ENCODE assay signal across 31 cellular contexts in genomic region chr4:91454111-91454510, GRCh38.
"Had no signal": no experiment of that assay in that cellular context is flagged by ENCODE, and none has a peak within 500 bp of the region (broad histone marks: within the 10 kb centered on the region; RNA-seq: fewer than 3 reads in every experiment).

No MANE protein-coding gene starts in this region.

- H3K4me1 Mint-ChIP-seq: activated B cell treated with CpG ODN at 0.5 μM for 24 hours; activated T-helper 17 cell treated with anti-CD3 and anti-CD28 coated beads, Interleukin-2, amount 50 U/mL, for 72 hours; central memory CD8-positive, alpha-beta T cell had no signal

- ATAC-seq: activated CD4-positive, CD25-positive, alpha-beta regulatory T cell treated with anti-CD3 and anti-CD28 coated beads, Interleukin-2, amount 50 U/mL, for 24 hours; activated CD8-positive, alpha-beta T cell treated with anti-CD3 and anti-CD28 coated beads for 36 hours; activated T-cell treated with anti-CD3 and anti-CD28 coated beads, Interleukin-2, amount 50 U/mL, for 4 hours; activated T-helper 17 cell treated with anti-CD3 and anti-CD28 coated beads, Interleukin-2, amount 50 U/mL, for 72 hours; gastroesophageal sphincter had no signal

- H3K36me3 Mint-ChIP-seq: activated naive CD8-positive, alpha-beta T cell had no signal

- DNase-seq: activated B cell treated with CpG ODN at 0.5 μM for 24 hours; activated CD4-positive, alpha-beta T cell treated with anti-CD3 and anti-CD28 coated beads for 48 hours; activated CD4-positive, alpha-beta T cell treated with anti-CD3 and anti-CD28 coated beads, Interleukin-2, amount 50 U/mL, for 1 hour; activated CD4-positive, alpha-beta T cell treated with anti-CD3 and anti-CD28 coated beads, Interleukin-2, amount 50 U/mL, for 48 hours; activated CD8-positive, alpha-beta memory T cell treated with anti-CD3 and anti-CD28 coated beads for 24 hours; activated CD8-positive, alpha-beta T cell treated with anti-CD3 and anti-CD28 coated beads for 36 hours; activated effector memory CD4-positive, alpha-beta T cell treated with Interleukin-2 at 50 U/mL for 16 hours; activated gamma-delta T cell treated with Interleukin-2 at 50 U/mL for 16 hours; activated naive CD4-positive, alpha-beta T cell treated with anti-CD3 and anti-CD28 coated beads, Interleukin-2, amount 50 U/mL, for 16 hours; activated naive CD4-positive, alpha-beta T cell treated with Interleukin-2 at 50 U/mL for 16 hours; activated T-cell treated with anti-CD3 and anti-CD28 coated beads, Interleukin-2, amount 50 U/mL, for 4 hours; amniotic stem cell; anterior cingulate cortex; brain microvascular endothelial cell; dermis blood vessel endothelial cell; effector CD8-positive, alpha-beta T cell; esophagus squamous epithelium; foreskin melanocyte; T-helper 2 cell had no signal

- H3K4me1 ChIP-seq: esophagus squamous epithelium, gastroesophageal sphincter had no signal

- H3K36me3 ChIP-seq: brain microvascular endothelial cell, esophagus squamous epithelium, gastroesophageal sphincter had no signal

- H3K4me3 ChIP-seq: coronary artery, esophagus squamous epithelium, gastroesophageal sphincter had no signal

- H3K27me3 ChIP-seq: brain microvascular endothelial cell, esophagus squamous epithelium, gastroesophageal sphincter had no signal

- FAIRE-seq: astrocyte, bronchial epithelial cell, endometrium, endothelial cell of umbilical vein had no signal

- H3K27ac ChIP-seq: brain microvascular endothelial cell, coronary artery, epithelial cell of prostate, esophagus squamous epithelium, gastroesophageal sphincter, VCaP had no signal

- H3K4me3 Mint-ChIP-seq: activated B cell treated with CpG ODN at 0.5 μM for 24 hours; activated CD8-positive, alpha-beta T cell treated with anti-CD3 and anti-CD28 coated beads for 36 hours; activated naive CD8-positive, alpha-beta T cell; activated T-cell treated with anti-CD3 and anti-CD28 coated beads, Interleukin-2, amount 50 U/mL, for 4 hours; activated T-helper 17 cell treated with anti-CD3 and anti-CD28 coated beads, Interleukin-2, amount 50 U/mL, for 72 hours; central memory CD8-positive, alpha-beta T cell had no signal

- H3K27ac Mint-ChIP-seq: activated B cell treated with CpG ODN at 0.5 μM for 24 hours; activated CD8-positive, alpha-beta T cell treated with anti-CD3 and anti-CD28 coated beads for 36 hours; activated naive CD8-positive, alpha-beta T cell; activated T-helper 17 cell treated with anti-CD3 and anti-CD28 coated beads, Interleukin-2, amount 50 U/mL, for 72 hours had no signal

- H3K27me3 Mint-ChIP-seq: activated B cell treated with CpG ODN at 0.5 μM for 24 hours; activated CD8-positive, alpha-beta T cell treated with anti-CD3 and anti-CD28 coated beads for 36 hours; activated naive CD8-positive, alpha-beta T cell; activated T-helper 17 cell treated with anti-CD3 and anti-CD28 coated beads, Interleukin-2, amount 50 U/mL, for 72 hours; central memory CD8-positive, alpha-beta T cell had no signal

- H3K9me3 ChIP-seq: esophagus squamous epithelium had no signal
